Comparison of ENCODE assay signal across 20 cellular contexts in the genomic region with DNA sequence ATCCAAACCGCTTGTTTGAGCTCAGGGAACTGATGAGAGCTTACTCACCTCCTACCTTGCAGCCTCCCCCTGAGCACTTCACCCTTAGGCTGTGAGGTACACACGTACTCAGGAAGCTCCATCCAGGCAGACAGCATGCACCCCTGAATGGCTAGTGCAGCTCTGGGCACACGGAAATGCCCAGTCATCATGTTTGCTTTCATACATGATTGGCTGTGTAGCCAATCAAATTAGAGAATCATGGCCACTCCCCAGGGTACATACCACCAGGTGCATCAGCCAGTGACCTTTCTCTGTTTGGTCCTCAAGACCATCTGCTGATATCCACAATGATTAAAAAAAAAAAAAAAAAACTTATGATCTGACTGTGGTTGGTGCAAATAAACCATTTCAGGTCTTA.
"Had no signal": no experiment of that assay in that cellular context is flagged by ENCODE, and none has a peak within 500 bp of the region (broad histone marks: within the 10 kb centered on the region; RNA-seq: fewer than 3 reads in every experiment).

No MANE protein-coding gene starts in this region.

- H3K4me3 ChIP-seq: gastrocnemius medialis, heart right ventricle, upper lobe of right lung had no signal

- H3K27ac ChIP-seq: gastrocnemius medialis, upper lobe of right lung, WERI-Rb-1 had no signal

- H3K36me3 Mint-ChIP-seq: activated naive CD8-positive, alpha-beta T cell treated with anti-CD3 and anti-CD28 coated beads, Interleukin-2, amount 10 ng/mL, durations not matched to agents 7 days and 5 days had no signal

- H3K27ac Mint-ChIP-seq: activated CD4-positive, alpha-beta memory T cell treated with anti-CD3 and anti-CD28 coated beads, Interleukin-2, amount 10 ng/mL, durations not matched to agents 7 days and 5 days; activated CD4-positive, alpha-beta T cell treated with anti-CD3 and anti-CD28 coated beads for 36 hours; activated naive CD8-positive, alpha-beta T cell treated with anti-CD3 and anti-CD28 coated beads, Interleukin-2, amount 10 ng/mL, durations not matched to agents 7 days and 5 days; activated T-cell treated with anti-CD3 and anti-CD28 coated beads, Interleukin-2, amount 50 U/mL, for 72 hours; nephron had no signal

- H3K4me1 Mint-ChIP-seq: activated CD4-positive, alpha-beta memory T cell treated with anti-CD3 and anti-CD28 coated beads, Interleukin-2, amount 10 ng/mL, durations not matched to agents 7 days and 5 days; activated CD4-positive, alpha-beta T cell treated with anti-CD3 and anti-CD28 coated beads for 36 hours; activated naive CD8-positive, alpha-beta T cell treated with anti-CD3 and anti-CD28 coated beads, Interleukin-2, amount 10 ng/mL, durations not matched to agents 7 days and 5 days; nephron had no signal

- H3K27me3 ChIP-seq: gastrocnemius medialis, heart right ventricle, upper lobe of right lung had no signal

- H3K36me3 ChIP-seq: gastrocnemius medialis, heart right ventricle, upper lobe of right lung, WERI-Rb-1 had no signal

- H3K9me3 ChIP-seq: gastrocnemius medialis, upper lobe of right lung had no signal

- H3K9me3 Mint-ChIP-seq: activated CD4-positive, alpha-beta memory T cell treated with anti-CD3 and anti-CD28 coated beads, Interleukin-2, amount 10 ng/mL, durations not matched to agents 7 days and 5 days; activated naive CD8-positive, alpha-beta T cell treated with anti-CD3 and anti-CD28 coated beads, Interleukin-2, amount 10 ng/mL, durations not matched to agents 7 days and 5 days; activated T-cell treated with anti-CD3 and anti-CD28 coated beads, Interleukin-2, amount 50 U/mL, for 72 hours; nephron had no signal

- DNase-seq: activated CD4-positive, alpha-beta memory T cell treated with anti-CD3 and anti-CD28 coated beads, Interleukin-2, amount 10 ng/mL, durations not matched to agents 7 days and 5 days; activated CD4-positive, alpha-beta T cell treated with anti-CD3 and anti-CD28 coated beads for 36 hours; activated CD8-positive, alpha-beta memory T cell treated with anti-CD3 and anti-CD28 coated beads, Interleukin-2, amount 50 U/mL, for 4 hours; activated gamma-delta T cell treated with Interleukin-2 at 50 U/mL for 16 hours; activated naive CD8-positive, alpha-beta T cell treated with anti-CD3 and anti-CD28 coated beads, Interleukin-2, amount 10 ng/mL, durations not matched to agents 7 days and 5 days; activated T-cell treated with anti-CD3 and anti-CD28 coated beads, Interleukin-2, amount 50 U/mL, for 72 hours; aorta; gastrocnemius medialis; heart right ventricle; islet precursor cell; left ventricle myocardium superior; mesenchymal stem cell; occipital lobe; stimulated activated CD4-positive, alpha-beta T cell treated with anti-CD3 and anti-CD28 coated beads, Interleukin-4, amount 100 ng/mL, for 1 hour; stimulated activated CD8-positive, alpha-beta memory T cell treated with anti-CD3 and anti-CD28 coated beads, Interleukin-4, amount 100 ng/mL, for 48 hours; stimulated activated naive CD8-positive, alpha-beta T cell treated with anti-CD3 and anti-CD28 coated beads, Interleukin-15, Interleukin-2, amounts not matched to agents 100 U/mL and 50 U/mL, for 24 hours; T1000; upper lobe of right lung; WERI-Rb-1 had no signal

- H3K4me3 Mint-ChIP-seq: activated CD4-positive, alpha-beta memory T cell treated with anti-CD3 and anti-CD28 coated beads, Interleukin-2, amount 10 ng/mL, durations not matched to agents 7 days and 5 days; activated CD4-positive, alpha-beta T cell treated with anti-CD3 and anti-CD28 coated beads for 36 hours; activated naive CD8-positive, alpha-beta T cell treated with anti-CD3 and anti-CD28 coated beads, Interleukin-2, amount 10 ng/mL, durations not matched to agents 7 days and 5 days; activated T-cell treated with anti-CD3 and anti-CD28 coated beads, Interleukin-2, amount 50 U/mL, for 72 hours; nephron had no signal
